29 cellular contexts compared by ENCODE assay signal in genomic region chr12:119645535-119646059, GRCh38. TPM values are rescaled to one million over a fixed set of nuclear protein-coding genes. Genes with fewer than 3 reads are reported as not detected.
"Had no signal": no experiment of that assay in that cellular context is flagged by ENCODE, and none has a peak within 500 bp of the region (broad histone marks: within the 10 kb centered on the region; RNA-seq: fewer than 3 reads in every experiment).

No MANE protein-coding gene starts in this region.

- H3K27me3 ChIP-seq: heart left ventricle, hepatocyte, left lung, tibial nerve, uterus had no signal

- H3K9me3 ChIP-seq: left lung, lower lobe of right lung, neutrophil, tibial nerve, uterus had no signal

- H3K27ac ChIP-seq: heart left ventricle, hepatocyte, left lung, lower lobe of right lung, neutrophil, tibial nerve, uterus had no signal

- H3K4me1 ChIP-seq: heart left ventricle, left lung, tibial nerve, uterus had no signal

- ATAC-seq: heart left ventricle; left colon; left lung; lower lobe of right lung; naive thymus-derived CD8-positive, alpha-beta T cell; right cardiac atrium; sciatic nerve; stimulated activated memory B cell treated with anti-CD40 and anti-IgM and Interleukin-4, amounts not matched to agents 10 μg/mL and 1 μg/mL and 100 μg/mL, for 72 hours; stimulated activated naive CD8-positive, alpha-beta T cell treated with anti-CD3 and anti-CD28 coated beads, Interleukin-15, amount 100 ng/mL, for 72 hours had no signal

- H3K4me3 ChIP-seq: heart left ventricle, hepatocyte, left lung, lower lobe of right lung, smooth muscle cell, tibial nerve, uterus had no signal

- H2AFZ ChIP-seq: hepatocyte had no signal

- H3K36me3 ChIP-seq: heart left ventricle, left lung, lower lobe of right lung, neutrophil, tibial nerve, uterus had no signal

- H3K4me2 ChIP-seq: hepatocyte, smooth muscle cell had no signal

- DNase-seq: heart left ventricle; kidney; left colon; left lung; lower lobe of right lung; mammary epithelial cell; mesenchymal stem cell; naive thymus-derived CD8-positive, alpha-beta T cell; occipital lobe; retina; right cardiac atrium; stimulated activated CD4-positive, alpha-beta T cell treated with anti-CD3 and anti-CD28 coated beads, Interleukin-1b, Interleukin-23, amount 100 ng/mL, for 48 hours; stimulated activated CD4-positive, alpha-beta T cell treated with anti-CD3 and anti-CD28 coated beads, Interleukin-2, amount 100 ng/mL, for 48 hours; stimulated activated CD4-positive, alpha-beta T cell treated with anti-CD3 and anti-CD28 coated beads, Interleukin-4, amount 100 ng/mL, for 4 hours; stimulated activated CD8-positive, alpha-beta memory T cell treated with anti-CD3 and anti-CD28 coated beads, Interleukin-4, amount 100 ng/mL, for 48 hours; stimulated activated naive CD4-positive, alpha-beta T cell treated with Interleukin-2 at 50 U/mL for 16 hours; stimulated activated naive CD8-positive, alpha-beta T cell treated with anti-CD3 and anti-CD28 coated beads, Interleukin-15, amount 100 ng/mL, for 72 hours; substantia nigra; uterus had no signal

RNA-seq across cellular contexts. Expression of gene TMEM233, which starts 52.0 kb away (rescaled TPM):
- total RNA-seq: hepatocyte; mammary epithelial cell; naive thymus-derived CD8-positive, alpha-beta T cell; neural crest cell; occipital lobe; osteocyte; progenitor cell of endocrine pancreas; smooth muscle cell; temporal lobe had no signal
- polyA plus RNA-seq: hepatocyte; mammary epithelial cell; naive thymus-derived CD8-positive, alpha-beta T cell; smooth muscle cell had no signal
